Comparison of ENCODE assay signal across 8 cellular contexts in genomic region chr14:67514203-67514607, GRCh38. TPM values are rescaled to one million over a fixed set of nuclear protein-coding genes. Genes with fewer than 3 reads are reported as not detected.
DNase-seq lines count a peak whose midpoint lies in the region; ATAC-seq lines count a peak whose summit lies in the region.

No MANE protein-coding gene starts in this region.

- H3K4me1 ChIP-seq in BLaER1 (peaks cover 12% of the 10 kb centered on the region), ectodermal cell (ENCODE audit: control insufficient read depth, insufficient read depth, low read length) (no peaks in the 10 kb centered on the region)

- peaks cover 0 to 6% of the 10 kb centered on the region in 2 donors for H3K27me3 Mint-ChIP-seq in natural killer cell treated with Interleukin-12 subunit alpha and Interleukin-12 subunit beta and Interleukin-15 and Interleukin-18, amount 100 ng/mL, for 72 hours

- H3K9me3 ChIP-seq in BLaER1 = no peaks in the 10 kb centered on the region
- no peaks in the 10 kb centered on the region for H3K9me3 ChIP-seq in ectodermal cell (ENCODE audit: control insufficient read depth, low read length)

- no peaks in the 10 kb centered on the region for H3K9me3 Mint-ChIP-seq in natural killer cell treated with Interleukin-12 subunit alpha and Interleukin-12 subunit beta and Interleukin-15 and Interleukin-18, amount 100 ng/mL, for 72 hours

- no peaks in the 10 kb centered on the region for H3K36me3 Mint-ChIP-seq in natural killer cell treated with Interleukin-12 subunit alpha and Interleukin-12 subunit beta and Interleukin-15 and Interleukin-18, amount 100 ng/mL, for 72 hours

- H3K4me2 ChIP-seq in BLaER1 = peak overlapping the region; percentile 93

- H3K36me3 ChIP-seq in BLaER1 (no peaks in the 10 kb centered on the region), ectodermal cell (ENCODE audit: control insufficient read depth, insufficient read depth, low read length) (no peaks in the 10 kb centered on the region)

- no peak overlapping the region for H3K27ac ChIP-seq in BLaER1
- H3K27ac ChIP-seq in ectodermal cell (ENCODE audit: insufficient read depth, low read depth, low read length, poor library complexity, severe bottlenecking) = no peak overlapping the region

- H3K9ac ChIP-seq in BLaER1 = no peak overlapping the region

- H3K4me3 ChIP-seq in BLaER1 (peak overlapping the region; percentile 82), ectodermal cell (ENCODE audit: insufficient read depth, low read depth, low read length) (peak overlapping the region; percentile 40)

- DNase-seq in M059J (ENCODE audit: low read depth) (peak; percentile 15), COLO829 (ENCODE audit: low spot score) (no peak)
- DNase-seq in natural killer cell treated with Interleukin-12 subunit alpha and Interleukin-12 subunit beta and Interleukin-15 and Interleukin-18, amount 100 ng/mL, for 72 hours (ENCODE audit: low spot score) = no peak

- peak overlapping the region; percentile 83 for H3K4me3 Mint-ChIP-seq in natural killer cell treated with Interleukin-12 subunit alpha and Interleukin-12 subunit beta and Interleukin-15 and Interleukin-18, amount 100 ng/mL, for 72 hours

- peaks cover 11 to 16% of the 10 kb centered on the region in 2 donors for H3K4me1 Mint-ChIP-seq in natural killer cell treated with Interleukin-12 subunit alpha and Interleukin-12 subunit beta and Interleukin-15 and Interleukin-18, amount 100 ng/mL, for 72 hours (ENCODE audit: low read depth in 2 of 2)

- ATAC-seq in natural killer cell treated with Interleukin-12 subunit alpha and Interleukin-12 subunit beta and Interleukin-15 and Interleukin-18, amount 100 ng/mL, for 72 hours = no peak
- ATAC-seq in HG03571 (IDR thresholded peaks at IDR 0.05; ENCODE audit: unreplicated experiment) (no peak), HG03460 (IDR thresholded peaks at IDR 0.05; ENCODE audit: unreplicated experiment) (no peak), GM19035 (IDR thresholded peaks at IDR 0.05; ENCODE audit: unreplicated experiment) (no peak)

- H3K27ac Mint-ChIP-seq in natural killer cell treated with Interleukin-12 subunit alpha and Interleukin-12 subunit beta and Interleukin-15 and Interleukin-18, amount 100 ng/mL, for 72 hours = peak overlapping the region; percentile 64 to 76

- 55 to 58% methylated on average over 9 of the region's 9 CpGs for WGBS in ectodermal cell, 2 experiments

- H4K20me1 ChIP-seq in BLaER1 = no peaks in the 10 kb centered on the region

- peaks cover 26% of the 10 kb centered on the region for H3K27me3 ChIP-seq in BLaER1
- H3K27me3 ChIP-seq in ectodermal cell (ENCODE audit: control insufficient read depth, insufficient read depth, low read length, poor library complexity, severe bottlenecking) = peaks cover 73% of the 10 kb centered on the region

RNA-seq across cellular contexts. Expression of gene PLEKHH1, which starts 18.9 kb away (rescaled TPM):
- 1.6 and 1.8 TPM in 2 replicates for total RNA-seq in M059J (2014; rRNA removed; shearing (Covaris generic))
- polyA plus RNA-seq in ectodermal cell (2013, experiment 1 of 4) = 11.9 TPM
- 18.1 TPM for polyA plus RNA-seq in ectodermal cell (2013, experiment 2 of 4)
- 14.7 TPM for polyA plus RNA-seq in ectodermal cell (2013, experiment 3 of 4)
- 14.9 TPM for polyA plus RNA-seq in ectodermal cell (2013, experiment 4 of 4)
- 1 to 10 TPM; 1.2 to 1.9 TPM for total RNA-seq in natural killer cell treated with Interleukin-12 subunit alpha and Interleukin-12 subunit beta and Interleukin-15 and Interleukin-18, amount 100 ng/mL, for 72 hours

RNA-seq across cellular contexts. Expression of gene TMEM229B, which starts 25.7 kb away (rescaled TPM):
- total RNA-seq in M059J (2014; rRNA removed; shearing (Covaris generic)) = 13.0 and 21.5 TPM in 2 replicates
- polyA plus RNA-seq in ectodermal cell (2013, experiment 1 of 4) = 0.17 TPM
- polyA plus RNA-seq in ectodermal cell (2013, experiment 2 of 4) = 0.05 TPM
- polyA plus RNA-seq in ectodermal cell (2013, experiment 3 of 4) = 0.27 TPM
- polyA plus RNA-seq in ectodermal cell (2013, experiment 4 of 4) = 0.20 TPM
- 10 to 100 TPM in 1 of 2 donors, 1 to 10 TPM in 1; 7.1 to 14.7 TPM for total RNA-seq in natural killer cell treated with Interleukin-12 subunit alpha and Interleukin-12 subunit beta and Interleukin-15 and Interleukin-18, amount 100 ng/mL, for 72 hours
